In the genomic region with DNA sequence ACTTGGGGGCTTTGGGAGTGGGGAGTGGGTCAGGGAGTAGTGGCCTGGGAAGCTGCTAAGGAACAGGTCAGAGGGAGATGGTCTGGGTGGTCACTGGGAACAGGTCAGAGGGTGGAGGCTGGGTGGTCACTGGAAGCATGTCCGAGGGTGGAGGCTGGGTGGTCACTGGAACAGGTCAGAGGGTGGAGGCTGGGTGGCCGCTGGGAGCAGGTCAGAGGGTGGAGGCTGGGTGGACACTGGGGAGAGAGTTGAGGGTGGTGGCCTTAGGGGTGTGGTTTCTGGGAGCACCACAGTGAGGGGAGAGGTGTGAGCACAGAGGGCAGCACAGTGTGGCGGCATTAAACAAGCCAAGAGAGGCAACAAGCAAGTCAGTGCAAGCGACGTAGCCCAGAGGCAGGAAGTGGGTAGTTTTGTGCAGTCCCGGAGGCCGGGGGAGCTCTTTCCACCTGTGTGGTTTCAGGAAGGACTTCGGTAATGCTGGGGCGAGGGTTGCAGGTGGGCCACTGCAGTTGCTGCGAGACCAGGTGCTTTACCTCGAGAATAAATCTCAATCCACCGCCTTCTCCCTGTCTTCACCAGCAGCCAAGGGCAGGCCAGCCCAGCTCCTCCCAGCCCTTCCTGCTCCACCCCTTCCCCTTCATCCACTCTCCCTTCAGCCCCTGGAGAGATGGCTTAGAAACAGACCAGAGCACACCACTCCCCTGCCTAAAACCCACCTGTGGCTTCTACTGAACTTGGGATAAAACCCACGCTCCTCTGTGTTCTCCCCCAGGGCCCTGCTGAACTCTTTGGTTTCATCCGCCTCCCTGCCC, we compare ENCODE assay signal across 10 cellular contexts. TPM values are rescaled to one million over a fixed set of nuclear protein-coding genes. Genes with fewer than 3 reads are reported as not detected.
DNase-seq lines count a peak whose midpoint lies in the region; ATAC-seq, FAIRE-seq and TF ChIP-seq lines count a peak whose summit lies in the region.
"Had no signal": no experiment of that assay in that cellular context is flagged by ENCODE, and none has a peak within 500 bp of the region (broad histone marks: within the 10 kb centered on the region; RNA-seq: fewer than 3 reads in every experiment).

No MANE protein-coding gene starts in this region.

- H3K27ac ChIP-seq in foreskin keratinocyte (no peak overlapping the region), substantia nigra (ENCODE audit: low read depth, low read length, poor library complexity, severe bottlenecking) (no peak overlapping the region)

- H3K4me1 ChIP-seq in foreskin keratinocyte = peaks cover 4% of the 10 kb centered on the region

- H3K27me3 ChIP-seq in foreskin keratinocyte = no peaks in the 10 kb centered on the region

- DNase-seq in activated gamma-delta T cell treated with Interleukin-2 at 50 U/mL for 16 hours = peak; percentile 43
- DNase-seq in activated gamma-delta T cell (lab: John Stamatoyannopoulos, UW) = no peak
- peak; percentile 37 for DNase-seq in activated T-cell treated with anti-CD3 and anti-CD28 coated beads for 1 hour (ENCODE audit: low read depth)
- DNase-seq in foreskin keratinocyte = peak; percentile 28 to 63
- no peak for DNase-seq in urothelium cell line (ENCODE audit: low spot score)
- DNase-seq in substantia nigra (lab: John Stamatoyannopoulos, UW) = no peak
- no peak for DNase-seq in globus pallidus (ENCODE audit: low spot score)
- DNase-seq in NCI-H1930 (lab: John Stamatoyannopoulos, UW) = no peak
- DNase-seq: NCI-H2029 treated with DMSO at 0.1 percent for 48 hours had no signal

- TF ChIP-seq CTCF in foreskin keratinocyte (conservative IDR thresholded peaks at IDR 0.05) = peak; percentile 57

- peak; percentile 73 for FAIRE-seq in urothelium cell line (lab: Jason Lieb, UNC)

- ATAC-seq in foreskin keratinocyte = peak; percentile 58

RNA-seq across cellular contexts. Expression of a gene that starts 3.2 kb away (rescaled TPM):
- under 0.01 TPM in 1 of 2 replicates, not detected in the other for total RNA-seq in foreskin keratinocyte
- not detected in 2 replicates for polyA plus RNA-seq in foreskin keratinocyte
- total RNA-seq: lung microvascular endothelial cell had no signal

RNA-seq across cellular contexts. Expression of a gene that starts 34.8 kb away (rescaled TPM):
- total RNA-seq in foreskin keratinocyte = 117 and 125 TPM in 2 replicates
- polyA plus RNA-seq in foreskin keratinocyte = 192 TPM in 2 replicates

RNA-seq across cellular contexts. Expression of a gene that starts 47.0 kb away (rescaled TPM):
- 541 and 610 TPM in 2 replicates for total RNA-seq in foreskin keratinocyte
- polyA plus RNA-seq in foreskin keratinocyte = 662 and 690 TPM in 2 replicates

Comparison
In these comparisons a context has a peak if more than half of its experiments do, and no peak if none do; other contexts are left out.
1. DNase-seq: peak in activated gamma-delta T cell treated with Interleukin-2 at 50 U/mL for 16 hours (single experiment), activated T-cell treated with anti-CD3 and anti-CD28 coated beads for 1 hour (single experiment) and foreskin keratinocyte (2 of 2); none in activated gamma-delta T cell (single experiment), urothelium cell line (single experiment), substantia nigra (0 of 49), globus pallidus (single experiment) and NCI-H1930 (0 of 2).